In the genomic region with DNA sequence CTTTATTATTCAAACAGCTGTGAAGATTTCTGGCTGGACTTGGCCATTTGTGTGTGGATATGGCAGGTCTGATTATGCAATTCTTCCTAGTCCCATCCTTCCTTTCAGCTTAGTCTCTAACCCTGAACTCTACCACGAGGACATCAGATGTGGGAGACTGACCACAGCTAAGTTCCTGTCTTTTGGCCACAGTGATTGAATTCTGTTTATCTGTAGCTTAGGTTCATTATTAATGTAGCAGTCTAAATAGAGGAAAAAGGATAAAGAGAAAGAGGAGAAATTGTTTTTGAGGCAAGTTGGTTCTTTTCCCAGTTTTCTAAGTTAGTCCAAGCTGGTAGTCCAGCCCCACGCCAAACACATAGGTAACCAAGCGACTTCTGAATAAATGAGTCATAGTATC, we compare ENCODE assay signal across 2 cellular contexts.
TF ChIP-seq lines count a peak whose summit lies in the region.

No MANE protein-coding gene starts in this region.

TF ChIP-seq in HepG2, 621 proteins besides CTCF, POLR2A, EP300 and RAD21 (continued from another document):
- TF ChIP-seq, protein P1, sequence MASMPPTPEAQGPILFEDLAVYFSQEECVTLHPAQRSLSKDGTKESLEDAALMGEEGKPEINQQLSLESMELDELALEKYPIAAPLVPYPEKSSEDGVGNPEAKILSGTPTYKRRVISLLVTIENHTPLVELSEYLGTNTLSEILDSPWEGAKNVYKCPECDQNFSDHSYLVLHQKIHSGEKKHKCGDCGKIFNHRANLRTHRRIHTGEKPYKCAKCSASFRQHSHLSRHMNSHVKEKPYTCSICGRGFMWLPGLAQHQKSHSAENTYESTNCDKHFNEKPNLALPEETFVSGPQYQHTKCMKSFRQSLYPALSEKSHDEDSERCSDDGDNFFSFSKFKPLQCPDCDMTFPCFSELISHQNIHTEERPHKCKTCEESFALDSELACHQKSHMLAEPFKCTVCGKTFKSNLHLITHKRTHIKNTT (CRISPR knock-in tag; IDR thresholded peaks at IDR 0.05), result no peak
- TF ChIP-seq NFATC3 (CRISPR knock-in tag; IDR thresholded peaks at IDR 0.05), result no peak
- TF ChIP-seq, protein P2, sequence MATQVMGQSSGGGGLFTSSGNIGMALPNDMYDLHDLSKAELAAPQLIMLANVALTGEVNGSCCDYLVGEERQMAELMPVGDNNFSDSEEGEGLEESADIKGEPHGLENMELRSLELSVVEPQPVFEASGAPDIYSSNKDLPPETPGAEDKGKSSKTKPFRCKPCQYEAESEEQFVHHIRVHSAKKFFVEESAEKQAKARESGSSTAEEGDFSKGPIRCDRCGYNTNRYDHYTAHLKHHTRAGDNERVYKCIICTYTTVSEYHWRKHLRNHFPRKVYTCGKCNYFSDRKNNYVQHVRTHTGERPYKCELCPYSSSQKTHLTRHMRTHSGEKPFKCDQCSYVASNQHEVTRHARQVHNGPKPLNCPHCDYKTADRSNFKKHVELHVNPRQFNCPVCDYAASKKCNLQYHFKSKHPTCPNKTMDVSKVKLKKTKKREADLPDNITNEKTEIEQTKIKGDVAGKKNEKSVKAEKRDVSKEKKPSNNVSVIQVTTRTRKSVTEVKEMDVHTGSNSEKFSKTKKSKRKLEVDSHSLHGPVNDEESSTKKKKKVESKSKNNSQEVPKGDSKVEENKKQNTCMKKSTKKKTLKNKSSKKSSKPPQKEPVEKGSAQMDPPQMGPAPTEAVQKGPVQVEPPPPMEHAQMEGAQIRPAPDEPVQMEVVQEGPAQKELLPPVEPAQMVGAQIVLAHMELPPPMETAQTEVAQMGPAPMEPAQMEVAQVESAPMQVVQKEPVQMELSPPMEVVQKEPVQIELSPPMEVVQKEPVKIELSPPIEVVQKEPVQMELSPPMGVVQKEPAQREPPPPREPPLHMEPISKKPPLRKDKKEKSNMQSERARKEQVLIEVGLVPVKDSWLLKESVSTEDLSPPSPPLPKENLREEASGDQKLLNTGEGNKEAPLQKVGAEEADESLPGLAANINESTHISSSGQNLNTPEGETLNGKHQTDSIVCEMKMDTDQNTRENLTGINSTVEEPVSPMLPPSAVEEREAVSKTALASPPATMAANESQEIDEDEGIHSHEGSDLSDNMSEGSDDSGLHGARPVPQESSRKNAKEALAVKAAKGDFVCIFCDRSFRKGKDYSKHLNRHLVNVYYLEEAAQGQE (IDR thresholded peaks at IDR 0.05; ENCODE audit: borderline replicate concordance in 1 of 2, low read depth in 1 of 2, low read length in 2 of 2), result no peak
- TF ChIP-seq CEBPB (IDR thresholded peaks at IDR 0.05; ENCODE audit: borderline replicate concordance, low read depth, low read length), result 0 out of 2 replicates have a peak, but pooled peaks have one; percentile 20
- no peak for TF ChIP-seq ZBTB3 (CRISPR knock-in tag; IDR thresholded peaks at IDR 0.05; ENCODE audit: borderline replicate concordance, low read depth)
- TF ChIP-seq JUND (CRISPR knock-in tag; IDR thresholded peaks at IDR 0.05), result no peak

TF ChIP-seq in HEK293T, 16 proteins besides CTCF, POLR2A, EP300 and RAD21 (continued from another document):
- no peak for TF ChIP-seq ELF4 (IDR thresholded peaks at IDR 0.05)
- TF ChIP-seq ZNF384 (IDR thresholded peaks at IDR 0.05), result no peak
- TF ChIP-seq CTBP1 (IDR thresholded peaks at IDR 0.05; ENCODE audit: borderline replicate concordance), result no peak
- TF ChIP-seq, protein P3, sequence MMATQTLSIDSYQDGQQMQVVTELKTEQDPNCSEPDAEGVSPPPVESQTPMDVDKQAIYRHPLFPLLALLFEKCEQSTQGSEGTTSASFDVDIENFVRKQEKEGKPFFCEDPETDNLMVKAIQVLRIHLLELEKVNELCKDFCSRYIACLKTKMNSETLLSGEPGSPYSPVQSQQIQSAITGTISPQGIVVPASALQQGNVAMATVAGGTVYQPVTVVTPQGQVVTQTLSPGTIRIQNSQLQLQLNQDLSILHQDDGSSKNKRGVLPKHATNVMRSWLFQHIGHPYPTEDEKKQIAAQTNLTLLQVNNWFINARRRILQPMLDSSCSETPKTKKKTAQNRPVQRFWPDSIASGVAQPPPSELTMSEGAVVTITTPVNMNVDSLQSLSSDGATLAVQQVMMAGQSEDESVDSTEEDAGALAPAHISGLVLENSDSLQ (IDR thresholded peaks at IDR 0.05), result no peak
- no peak for TF ChIP-seq ARNT (IDR thresholded peaks at IDR 0.05)
- TF ChIP-seq LEF1 (IDR thresholded peaks at IDR 0.05; ENCODE audit: borderline replicate concordance), result no peak
- no peak for TF ChIP-seq NFRKB (IDR thresholded peaks at IDR 0.05)
